1 cellular context compared by ENCODE assay signal in genomic region chr1:44524655-44525530, GRCh38.
TF ChIP-seq lines count a peak whose summit lies in the region.

No MANE protein-coding gene starts in this region.

TF ChIP-seq in K562, 482 proteins besides CTCF, POLR2A, EP300 and RAD21 (continued from another document):
- TF ChIP-seq JUND (IDR thresholded peaks at IDR 0.05; ENCODE audit: borderline replicate concordance, low read depth, low read length) (no peak), JUND (tag; IDR thresholded peaks at IDR 0.05; ENCODE audit: borderline replicate concordance, low read depth, low read length) (no peak), HNRNPH1 (optimal IDR thresholded peaks at IDR 0.05; ENCODE audit: low read depth, low read length) (no peak), CBFA2T3 (IDR thresholded peaks at IDR 0.05) (peak; percentile 60), TEAD4 (IDR thresholded peaks at IDR 0.05; ENCODE audit: low read length) (peak; percentile 29; the same call in 1 of the 2 replicates), TEAD4 (CRISPR knock-in tag; IDR thresholded peaks at IDR 0.05; ENCODE audit: borderline replicate concordance) (no peak), EHMT2 (IDR thresholded peaks at IDR 0.05) (no peak), SMARCC2 (IDR thresholded peaks at IDR 0.05; ENCODE audit: low read depth) (0 out of 2 replicates have a peak, but pooled peaks have one; percentile 38), DACH1 (IDR thresholded peaks at IDR 0.05; ENCODE audit: partially characterized antibody) (peak; percentile 83), MLLT1 (IDR thresholded peaks at IDR 0.05) (0 out of 4 replicates have a peak, but pooled peaks of 1 of the 2 experiments have one; percentile 12), MEIS2 (IDR thresholded peaks at IDR 0.05; ENCODE audit: partially characterized antibody) (peak; percentile 38), TRIM25 (IDR thresholded peaks at IDR 0.05; ENCODE audit: borderline replicate concordance) (0 out of 2 replicates have a peak, but pooled peaks have one; percentile 15), ZNF384 (IDR thresholded peaks at IDR 0.05; ENCODE audit: low read depth, low read length) (0 out of 2 replicates have a peak, but pooled peaks have one; percentile 34), ZBTB2 (IDR thresholded peaks at IDR 0.05) (peak; percentile 18; the same call in 1 of the 2 replicates), TAF1 (IDR thresholded peaks at IDR 0.05; ENCODE audit: control insufficient read depth, extremely low read depth, insufficient read depth, low read length, severe bottlenecking) (no peak), SMARCA4 (IDR thresholded peaks at IDR 0.05) (peak; percentile 67), ATF6 (CRISPR knock-in tag; IDR thresholded peaks at IDR 0.05) (no peak), TAL1 (IDR thresholded peaks at IDR 0.05) (0 out of 2 replicates have a peak, but pooled peaks have one; percentile 18), HMGN3 (IDR thresholded peaks at IDR 0.05; ENCODE audit: borderline replicate concordance, extremely low read depth, insufficient read length, low read depth, low read length) (no peak), CEBPG (CRISPR knock-in tag; IDR thresholded peaks at IDR 0.05) (no peak), CEBPG (tag; conservative IDR thresholded peaks at IDR 0.05 in 1 of 2, IDR thresholded peaks at IDR 0.05 in 1 of 2) (0 out of 4 replicates have a peak, but pooled peaks of 1 of the 2 experiments have one; percentile 25), HDAC1 (IDR thresholded peaks at IDR 0.05) (peak in 1 of 2 experiments; percentile 9; a peak in 1 of 4 replicates), ZZZ3 (IDR thresholded peaks at IDR 0.05) (no peak), SMARCE1 (IDR thresholded peaks at IDR 0.05) (peak; percentile 36; the same call in 1 of the 2 replicates), MCM7 (IDR thresholded peaks at IDR 0.05) (peak in 1 of 2 experiments; percentile 58; a peak in 1 of 4 replicates), BCOR (IDR thresholded peaks at IDR 0.05) (no peak; the same call in 1 of the 2 replicates), ZNF512 (tag; IDR thresholded peaks at IDR 0.05) (peak; percentile 76), TCF7L2 (IDR thresholded peaks at IDR 0.05; ENCODE audit: low read depth, low read length) (no peak), DPF2 (IDR thresholded peaks at IDR 0.05) (peak; percentile 73), ARID2 (IDR thresholded peaks at IDR 0.05) (peak; percentile 10; the same call in 1 of the 2 replicates), THAP12 (CRISPR knock-in tag; IDR thresholded peaks at IDR 0.05) (no peak), CEBPB (tag; IDR thresholded peaks at IDR 0.05) (peak; percentile 53; the same call in 1 of the 2 replicates), ZBTB40 (IDR thresholded peaks at IDR 0.05) (peak; percentile 36; the same call in 1 of the 2 replicates), ZBTB40 (CRISPR knock-in tag; IDR thresholded peaks at IDR 0.05) (no peak)
TF ChIP-seq in K562: peak in this region for 22.
